3 cellular contexts compared by ENCODE assay signal in genomic region chr3:46574263-46574662, GRCh38.
A peak's percentile ranks its signal among the peaks of the same experiment; 100 is the strongest.
TF ChIP-seq lines count a peak whose summit lies in the region.

No MANE protein-coding gene starts in this region.

TF ChIP-seq in HEK293, 187 proteins besides CTCF, POLR2A, EP300 and RAD21 (continues in another document):
- TF ChIP-seq, protein P1, sequence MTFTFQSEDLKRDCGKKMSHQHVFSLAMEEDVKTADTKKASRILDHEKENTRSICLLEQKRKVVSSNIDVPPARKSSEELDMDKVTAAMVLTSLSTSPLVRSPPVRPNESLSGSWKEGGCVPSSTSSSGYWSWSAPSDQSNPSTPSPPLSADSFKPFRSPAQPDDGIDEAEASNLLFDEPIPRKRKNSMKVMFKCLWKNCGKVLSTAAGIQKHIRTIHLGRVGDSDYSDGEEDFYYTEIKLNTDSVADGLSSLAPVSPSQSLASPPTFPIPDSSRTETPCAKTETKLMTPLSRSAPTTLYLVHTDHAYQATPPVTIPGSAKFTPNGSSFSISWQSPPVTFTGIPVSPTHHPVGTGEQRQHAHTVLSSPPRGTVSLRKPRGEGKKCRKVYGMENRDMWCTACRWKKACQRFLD (tag by site-specific recombination; IDR thresholded peaks at IDR 0.05) = no peak
- TF ChIP-seq OSR2 (tag by site-specific recombination; IDR thresholded peaks at IDR 0.05) (peak; percentile 58; the same call in 1 of the 2 replicates), KLF16 (tag by site-specific recombination; IDR thresholded peaks at IDR 0.05) (no peak), ZNF155 (tag by site-specific recombination; IDR thresholded peaks at IDR 0.05) (no peak), ZNF391 (tag by site-specific recombination; IDR thresholded peaks at IDR 0.05; ENCODE audit: borderline replicate concordance, low read depth) (no peak), ZNF843 (tag by site-specific recombination; IDR thresholded peaks at IDR 0.05) (no peak), ZNF747 (tag by site-specific recombination; IDR thresholded peaks at IDR 0.05) (no peak), ZNF426 (tag by site-specific recombination; IDR thresholded peaks at IDR 0.05) (no peak), ZNF146 (tag by site-specific recombination; IDR thresholded peaks at IDR 0.05) (no peak), ZNF670 (tag by site-specific recombination; IDR thresholded peaks at IDR 0.05; ENCODE audit: low read depth) (no peak), GLIS1 (tag by site-specific recombination; IDR thresholded peaks at IDR 0.05) (peak; percentile 59), ZNF791 (tag by site-specific recombination; IDR thresholded peaks at IDR 0.05) (no peak), ZNF23 (tag by site-specific recombination; IDR thresholded peaks at IDR 0.05; ENCODE audit: borderline replicate concordance) (no peak), ZNF175 (tag by site-specific recombination; IDR thresholded peaks at IDR 0.05) (no peak), ZNF202 (tag by site-specific recombination; IDR thresholded peaks at IDR 0.05; ENCODE audit: borderline replicate concordance) (no peak), ZNF623 (tag by site-specific recombination; IDR thresholded peaks at IDR 0.05) (no peak), ZNF596 (tag by site-specific recombination; IDR thresholded peaks at IDR 0.05) (no peak), ZNF292 (tag by site-specific recombination; IDR thresholded peaks at IDR 0.05; ENCODE audit: borderline replicate concordance, low read depth) (no peak)
- TF ChIP-seq, protein P2, sequence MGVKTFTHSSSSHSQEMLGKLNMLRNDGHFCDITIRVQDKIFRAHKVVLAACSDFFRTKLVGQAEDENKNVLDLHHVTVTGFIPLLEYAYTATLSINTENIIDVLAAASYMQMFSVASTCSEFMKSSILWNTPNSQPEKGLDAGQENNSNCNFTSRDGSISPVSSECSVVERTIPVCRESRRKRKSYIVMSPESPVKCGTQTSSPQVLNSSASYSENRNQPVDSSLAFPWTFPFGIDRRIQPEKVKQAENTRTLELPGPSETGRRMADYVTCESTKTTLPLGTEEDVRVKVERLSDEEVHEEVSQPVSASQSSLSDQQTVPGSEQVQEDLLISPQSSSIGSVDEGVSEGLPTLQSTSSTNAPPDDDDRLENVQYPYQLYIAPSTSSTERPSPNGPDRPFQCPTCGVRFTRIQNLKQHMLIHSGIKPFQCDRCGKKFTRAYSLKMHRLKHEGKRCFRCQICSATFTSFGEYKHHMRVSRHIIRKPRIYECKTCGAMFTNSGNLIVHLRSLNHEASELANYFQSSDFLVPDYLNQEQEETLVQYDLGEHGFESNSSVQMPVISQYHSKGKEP (tag by site-specific recombination; IDR thresholded peaks at IDR 0.05) = peak; percentile 71
- TF ChIP-seq, protein P3, sequence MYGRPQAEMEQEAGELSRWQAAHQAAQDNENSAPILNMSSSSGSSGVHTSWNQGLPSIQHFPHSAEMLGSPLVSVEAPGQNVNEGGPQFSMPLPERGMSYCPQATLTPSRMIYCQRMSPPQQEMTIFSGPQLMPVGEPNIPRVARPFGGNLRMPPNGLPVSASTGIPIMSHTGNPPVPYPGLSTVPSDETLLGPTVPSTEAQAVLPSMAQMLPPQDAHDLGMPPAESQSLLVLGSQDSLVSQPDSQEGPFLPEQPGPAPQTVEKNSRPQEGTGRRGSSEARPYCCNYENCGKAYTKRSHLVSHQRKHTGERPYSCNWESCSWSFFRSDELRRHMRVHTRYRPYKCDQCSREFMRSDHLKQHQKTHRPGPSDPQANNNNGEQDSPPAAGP (tag by site-specific recombination; IDR thresholded peaks at IDR 0.05) = no peak

TF ChIP-seq in H1, 55 proteins besides CTCF, POLR2A, EP300 and RAD21 (continues in another document):
- no peak for TF ChIP-seq ZNF274 (IDR thresholded peaks at IDR 0.05; ENCODE audit: borderline replicate concordance, extremely low read depth, low read length)
- 0 out of 2 replicates have a peak, but pooled peaks have one; percentile 20 for TF ChIP-seq EGR1 (IDR thresholded peaks at IDR 0.05; ENCODE audit: borderline replicate concordance, low read depth, low read length)
- peak; percentile 63 for TF ChIP-seq TAF1 (IDR thresholded peaks at IDR 0.05; ENCODE audit: low read depth, low read length)
- TF ChIP-seq SP1 (IDR thresholded peaks at IDR 0.05; ENCODE audit: low read depth, low read length) = peak; percentile 78
- TF ChIP-seq YY1 (IDR thresholded peaks at IDR 0.05; ENCODE audit: low read depth, low read length) = 0 out of 2 replicates have a peak, but pooled peaks have one; percentile 28
- TF ChIP-seq HDAC2 (IDR thresholded peaks at IDR 0.05; ENCODE audit: borderline replicate concordance in 1 of 2, low read depth in 2 of 2, low read length in 2 of 2) = peak; percentile 73 to 80
- TF ChIP-seq TAF7 (optimal IDR thresholded peaks at IDR 0.05; ENCODE audit: borderline replicate concordance, low read depth, low read length) = peak; percentile 56
- TF ChIP-seq SAP30 (IDR thresholded peaks at IDR 0.05; ENCODE audit: insufficient read depth, insufficient replicate concordance, low read length) = no peak

TF ChIP-seq in liver, 16 proteins besides CTCF, POLR2A, EP300 and RAD21:
- TF ChIP-seq, protein P4, sequence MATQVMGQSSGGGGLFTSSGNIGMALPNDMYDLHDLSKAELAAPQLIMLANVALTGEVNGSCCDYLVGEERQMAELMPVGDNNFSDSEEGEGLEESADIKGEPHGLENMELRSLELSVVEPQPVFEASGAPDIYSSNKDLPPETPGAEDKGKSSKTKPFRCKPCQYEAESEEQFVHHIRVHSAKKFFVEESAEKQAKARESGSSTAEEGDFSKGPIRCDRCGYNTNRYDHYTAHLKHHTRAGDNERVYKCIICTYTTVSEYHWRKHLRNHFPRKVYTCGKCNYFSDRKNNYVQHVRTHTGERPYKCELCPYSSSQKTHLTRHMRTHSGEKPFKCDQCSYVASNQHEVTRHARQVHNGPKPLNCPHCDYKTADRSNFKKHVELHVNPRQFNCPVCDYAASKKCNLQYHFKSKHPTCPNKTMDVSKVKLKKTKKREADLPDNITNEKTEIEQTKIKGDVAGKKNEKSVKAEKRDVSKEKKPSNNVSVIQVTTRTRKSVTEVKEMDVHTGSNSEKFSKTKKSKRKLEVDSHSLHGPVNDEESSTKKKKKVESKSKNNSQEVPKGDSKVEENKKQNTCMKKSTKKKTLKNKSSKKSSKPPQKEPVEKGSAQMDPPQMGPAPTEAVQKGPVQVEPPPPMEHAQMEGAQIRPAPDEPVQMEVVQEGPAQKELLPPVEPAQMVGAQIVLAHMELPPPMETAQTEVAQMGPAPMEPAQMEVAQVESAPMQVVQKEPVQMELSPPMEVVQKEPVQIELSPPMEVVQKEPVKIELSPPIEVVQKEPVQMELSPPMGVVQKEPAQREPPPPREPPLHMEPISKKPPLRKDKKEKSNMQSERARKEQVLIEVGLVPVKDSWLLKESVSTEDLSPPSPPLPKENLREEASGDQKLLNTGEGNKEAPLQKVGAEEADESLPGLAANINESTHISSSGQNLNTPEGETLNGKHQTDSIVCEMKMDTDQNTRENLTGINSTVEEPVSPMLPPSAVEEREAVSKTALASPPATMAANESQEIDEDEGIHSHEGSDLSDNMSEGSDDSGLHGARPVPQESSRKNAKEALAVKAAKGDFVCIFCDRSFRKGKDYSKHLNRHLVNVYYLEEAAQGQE (IDR thresholded peaks at IDR 0.05) = no peak
- peak in 1 of 2 donors; percentile 36 for TF ChIP-seq HNF4A (conservative IDR thresholded peaks at IDR 0.05)
- TF ChIP-seq HNF4G (IDR thresholded peaks at IDR 0.05) = no peak
- TF ChIP-seq SP1 (IDR thresholded peaks at IDR 0.05) = peak; percentile 11
- no peak for TF ChIP-seq MAX (IDR thresholded peaks at IDR 0.05)
- peak in 1 of 2 donors; percentile 33 for TF ChIP-seq RXRA (IDR thresholded peaks at IDR 0.05)
- TF ChIP-seq GABPA (IDR thresholded peaks at IDR 0.05 in 1 of 2, conservative IDR thresholded peaks at IDR 0.05 in 1 of 2) = no peak
- no peak for TF ChIP-seq JUND (IDR thresholded peaks at IDR 0.05)
